ENCODE assay signal across 23 cellular contexts in genomic region chr2:175829741-175830140, GRCh38.
"Had no signal": no experiment of that assay in that cellular context is flagged by ENCODE, and none has a peak within 500 bp of the region (broad histone marks: within the 10 kb centered on the region; RNA-seq: fewer than 3 reads in every experiment).

No MANE protein-coding gene starts in this region.

- H3K4me3 ChIP-seq: stomach, suprapubic skin, testis, thoracic aorta, thyroid gland, tibial artery, tibial nerve, transverse colon, upper lobe of left lung, upper lobe of right lung, uterus, vagina had no signal

- H3K36me3 ChIP-seq: stomach, suprapubic skin, thoracic aorta, thyroid gland, tibial artery, tibial nerve, transverse colon, upper lobe of left lung, upper lobe of right lung, uterus, vagina had no signal

- H3K9me3 ChIP-seq: stomach, suprapubic skin, testis, thoracic aorta, thyroid gland, tibial artery, tibial nerve, transverse colon, upper lobe of left lung, upper lobe of right lung, uterus, vagina had no signal

- H3K4me1 ChIP-seq: stomach, suprapubic skin, testis, thyroid gland, tibial artery, tibial nerve, transverse colon, upper lobe of left lung, upper lobe of right lung, uterus, vagina had no signal

- DNase-seq: stimulated activated CD4-positive, alpha-beta T cell treated with anti-CD3 and anti-CD28 coated beads, Interleukin-2, amount 100 ng/mL, for 48 hours; stimulated activated CD4-positive, alpha-beta T cell treated with anti-CD3 and anti-CD28 coated beads, Interleukin-4, amount 100 ng/mL, for 1 hour; stimulated activated CD4-positive, alpha-beta T cell treated with anti-CD3 and anti-CD28 coated beads, Interleukin-4, amount 100 ng/mL, for 24 hours; stimulated activated CD4-positive, alpha-beta T cell treated with anti-CD3 and anti-CD28 coated beads, Interleukin-4, amount 100 ng/mL, for 4 hours; stimulated activated CD8-positive, alpha-beta memory T cell treated with anti-CD3 and anti-CD28 coated beads, Interleukin-4, amount 100 ng/mL, for 48 hours; stimulated activated naive B cell treated with anti-CD40 and anti-IgM and Interleukin-4, amounts not matched to agents 10 μg/mL and 1 μg/mL and 100 μg/mL, for 72 hours; stimulated activated naive CD4-positive, alpha-beta T cell; stimulated activated naive CD4-positive, alpha-beta T cell treated with Interleukin-2 at 50 U/mL for 16 hours; stimulated activated naive CD8-positive, alpha-beta T cell treated with anti-CD3 and anti-CD28 coated beads, Interleukin-15, amount 100 ng/mL, for 72 hours; stimulated activated naive CD8-positive, alpha-beta T cell treated with anti-CD3 and anti-CD28 coated beads, Interleukin-15, Interleukin-2, amounts not matched to agents 100 U/mL and 50 U/mL, for 24 hours; stomach; substantia nigra; testis; thyroid gland; tibial artery; transverse colon; upper lobe of left lung; upper lobe of right lung; uterus had no signal

- ATAC-seq: stimulated activated naive B cell treated with anti-CD40 and anti-IgM and Interleukin-4, amounts not matched to agents 10 μg/mL and 1 μg/mL and 100 μg/mL, for 72 hours; stimulated activated naive CD8-positive, alpha-beta T cell treated with anti-CD3 and anti-CD28 coated beads, Interleukin-15, amount 100 ng/mL, for 72 hours; stimulated activated naive CD8-positive, alpha-beta T cell treated with anti-CD3 and anti-CD28 coated beads, Interleukin-15, Interleukin-2, amounts not matched to agents 100 U/mL and 50 U/mL, for 24 hours; upper lobe of right lung had no signal

- H3K27ac ChIP-seq: stomach, suprapubic skin, testis, thoracic aorta, thyroid gland, tibial artery, tibial nerve, transverse colon, upper lobe of left lung, upper lobe of right lung, uterus, vagina had no signal

- H3K27me3 ChIP-seq: suprapubic skin, testis, thyroid gland, tibial artery, tibial nerve, transverse colon, upper lobe of left lung, upper lobe of right lung, uterus, vagina had no signal
